Comparison of ENCODE assay signal across 20 cellular contexts in the genomic region with DNA sequence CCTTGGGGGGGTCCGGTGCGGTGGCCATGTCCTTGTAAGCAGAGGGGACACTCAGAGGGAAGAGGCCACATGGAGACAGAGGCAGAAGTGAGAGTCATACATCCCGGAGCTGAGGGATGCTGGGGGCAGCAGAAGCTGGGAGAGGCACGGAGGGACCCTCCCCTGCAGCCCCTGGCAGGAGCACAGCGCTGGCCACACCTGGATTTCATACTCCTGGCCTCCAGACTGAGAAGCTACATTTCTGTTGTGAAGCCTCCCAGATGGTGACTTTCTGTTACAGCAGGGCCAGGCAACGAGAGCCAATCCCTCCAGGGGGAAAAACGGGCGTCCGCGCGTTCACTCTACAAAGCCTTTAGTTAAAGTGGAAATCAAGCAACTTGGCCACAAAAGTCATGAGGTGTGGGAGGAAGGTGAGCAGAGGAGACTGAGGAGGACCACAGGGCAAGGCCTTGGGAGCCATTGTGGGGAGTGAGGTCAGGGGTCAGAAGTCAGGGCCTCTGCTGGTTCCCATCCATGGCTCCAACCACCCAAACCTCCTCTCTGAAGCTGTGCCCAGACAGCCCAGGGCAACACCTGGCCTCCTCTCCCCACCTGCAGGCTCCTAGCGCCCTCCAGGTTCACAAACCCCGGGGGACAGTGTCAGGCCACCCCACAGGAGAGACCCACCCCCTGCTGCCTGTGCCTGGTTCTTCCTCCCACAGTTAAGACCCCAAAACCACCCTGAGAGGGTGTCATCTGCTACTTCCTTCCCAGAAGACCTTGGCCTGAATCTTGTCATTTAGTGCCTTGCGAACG.
"Had no signal": no experiment of that assay in that cellular context is flagged by ENCODE, and none has a peak within 500 bp of the region (broad histone marks: within the 10 kb centered on the region; RNA-seq: fewer than 3 reads in every experiment).

No MANE protein-coding gene starts in this region.

- H3K27me3 ChIP-seq: adrenal gland had no signal

- DNase-seq: activated CD4-positive, alpha-beta T cell treated with anti-CD3 and anti-CD28 coated beads, Interleukin-2, amount 10 ng/mL, durations not matched to agents 7 days and 5 days; activated CD4-positive, CD25-positive, alpha-beta regulatory T cell; activated CD8-positive, alpha-beta memory T cell treated with anti-CD3 and anti-CD28 coated beads, Interleukin-2, amount 50 U/mL, for 4 hours; activated CD8-positive, alpha-beta T cell treated with anti-CD3 and anti-CD28 coated beads, Interleukin-2, amount 10 ng/mL, durations not matched to agents 7 days and 5 days; activated effector memory CD4-positive, alpha-beta T cell treated with Interleukin-2 at 50 U/mL for 16 hours; activated naive CD4-positive, alpha-beta T cell treated with anti-CD3 and anti-CD28 coated beads, Interleukin-2, amount 10 ng/mL, durations not matched to agents 7 days and 5 days; activated T-cell treated with anti-CD3 and anti-CD28 coated beads, Interleukin-2, amount 50 U/mL, for 48 hours; cerebellar nuclear complex; effector memory CD4-positive, alpha-beta T cell; hippocampal formation; islet precursor cell; lower lobe of right lung; occipital lobe; stimulated activated naive CD4-positive, alpha-beta T cell; substantia nigra; T-helper 9 cell; trophoblast cell had no signal

- H3K27ac Mint-ChIP-seq: activated CD8-positive, alpha-beta T cell treated with anti-CD3 and anti-CD28 coated beads, Interleukin-2, amount 10 ng/mL, durations not matched to agents 7 days and 5 days; nephron had no signal

- H3K4me3 Mint-ChIP-seq: activated CD4-positive, alpha-beta T cell treated with anti-CD3 and anti-CD28 coated beads, Interleukin-2, amount 10 ng/mL, durations not matched to agents 7 days and 5 days; activated CD8-positive, alpha-beta T cell treated with anti-CD3 and anti-CD28 coated beads, Interleukin-2, amount 10 ng/mL, durations not matched to agents 7 days and 5 days; activated naive CD4-positive, alpha-beta T cell treated with anti-CD3 and anti-CD28 coated beads, Interleukin-2, amount 10 ng/mL, durations not matched to agents 7 days and 5 days; nephron had no signal

- H3K27ac ChIP-seq: adrenal gland, lower lobe of right lung, SK-N-MC had no signal

- ATAC-seq: activated CD8-positive, alpha-beta T cell treated with anti-CD3 and anti-CD28 coated beads, Interleukin-2, amount 10 ng/mL, durations not matched to agents 7 days and 5 days had no signal

- H3K36me3 ChIP-seq: adrenal gland, lower lobe of right lung had no signal

- H3K27me3 Mint-ChIP-seq: activated CD4-positive, alpha-beta T cell treated with anti-CD3 and anti-CD28 coated beads, Interleukin-2, amount 10 ng/mL, durations not matched to agents 7 days and 5 days had no signal

- H3K9me3 ChIP-seq: adrenal gland, lower lobe of right lung had no signal

- H3K4me3 ChIP-seq: adrenal gland, lower lobe of right lung, SK-N-MC had no signal
